Comparison of ENCODE assay signal across 1 cellular context in genomic region chr10:115105411-115105810, GRCh38. TPM values are rescaled to one million over a fixed set of nuclear protein-coding genes. Genes with fewer than 3 reads are reported as not detected.
"Had no signal": no experiment of that assay in that cellular context is flagged by ENCODE, and none has a peak within 500 bp of the region (broad histone marks: within the 10 kb centered on the region; RNA-seq: fewer than 3 reads in every experiment).

No MANE protein-coding gene starts in this region.

RNA-seq across cellular contexts. Expression of gene ATRNL1, which starts 12.2 kb away (rescaled TPM):
- total RNA-seq: GM23248 had no signal
- polyA plus RNA-seq: GM23248 had no signal
